Comparison of ENCODE assay signal across 19 cellular contexts in the genomic region with DNA sequence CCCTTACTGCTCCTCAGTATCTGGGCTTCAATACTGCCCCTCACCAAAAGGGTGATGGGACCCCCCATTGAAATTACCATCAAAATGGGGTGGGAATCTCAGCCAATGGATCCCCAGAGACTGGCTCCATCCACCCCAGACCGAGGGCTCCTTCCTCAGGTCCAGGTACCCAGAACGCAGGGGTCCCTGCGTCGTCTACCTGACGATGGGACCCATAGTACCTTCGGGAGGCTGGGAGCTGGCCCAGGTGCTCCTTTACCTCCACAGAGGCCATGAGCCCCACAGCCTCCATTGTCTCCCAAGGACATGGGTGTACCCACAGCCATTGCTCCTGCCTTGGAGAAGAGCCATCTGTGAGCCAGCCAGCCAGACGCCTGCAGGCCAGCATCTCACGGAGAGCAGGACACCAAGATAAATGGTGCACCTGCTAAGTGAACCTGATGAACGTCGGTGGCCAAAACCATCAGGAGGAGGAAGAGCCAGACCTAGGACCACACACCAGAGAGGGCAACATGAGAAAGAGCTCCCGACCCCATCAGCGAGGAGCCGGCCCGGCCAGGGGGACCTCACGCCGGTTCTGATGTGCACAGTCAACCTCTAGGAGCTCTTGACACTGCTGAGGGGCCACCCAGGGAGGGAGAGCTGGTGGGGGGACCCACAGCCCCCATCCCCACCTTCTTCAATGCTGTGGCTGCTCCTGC.
DNase-seq lines count a peak whose midpoint lies in the region; ATAC-seq and TF ChIP-seq lines count a peak whose summit lies in the region.
"Had no signal": no experiment of that assay in that cellular context is flagged by ENCODE, and none has a peak within 500 bp of the region (broad histone marks: within the 10 kb centered on the region; RNA-seq: fewer than 3 reads in every experiment).

No MANE protein-coding gene starts in this region.

- no peaks in the 10 kb centered on the region for H3K4me1 ChIP-seq in right atrium auricular region
- H3K4me1 ChIP-seq: BLaER1 treated with 17β-estradiol and CSF1 and Interleukin-3, amounts not matched to agents 10 nM and 100 nM; SJSA1 had no signal

- H3K27me3 ChIP-seq in right atrium auricular region: no peaks in the 10 kb centered on the region
- H3K27me3 ChIP-seq: BLaER1 treated with 17β-estradiol and CSF1 and Interleukin-3, amounts not matched to agents 10 nM and 100 nM had no signal

- TF ChIP-seq CTCF in right atrium auricular region (IDR thresholded peaks at IDR 0.05): no peak

- ATAC-seq in Right ventricle myocardium superior (ENCODE audit: poor library complexity) (no peak), left lobe of liver (no peak), GM18511 (IDR thresholded peaks at IDR 0.05; ENCODE audit: unreplicated experiment) (no peak)
- ATAC-seq: CD8-positive, alpha-beta T cell had no signal

- H3K4me3 ChIP-seq in right atrium auricular region: no peak overlapping the region
- H3K4me3 ChIP-seq: BLaER1 treated with 17β-estradiol and CSF1 and Interleukin-3, amounts not matched to agents 10 nM and 100 nM; PC-9; SJSA1 had no signal

- intact Hi-C loops in Right ventricle myocardium superior (cut with DNase I) (no loop called here), posterior vena cava (cut with DNase I) (no loop called here)

- H3K27ac ChIP-seq in right atrium auricular region: no peak overlapping the region
- H3K27ac ChIP-seq: BLaER1 treated with 17β-estradiol and CSF1 and Interleukin-3, amounts not matched to agents 10 nM and 100 nM; PC-9; SJSA1 had no signal

- DNase-seq in right atrium auricular region (ENCODE audit: low spot score) (peak; percentile 47), Right ventricle myocardium superior (no peak), left lobe of liver (ENCODE audit: low spot score) (peak; percentile 37), posterior vena cava (ENCODE audit: low spot score) (peak; percentile 68), NCI-H146 treated with DMSO at 0.1 percent for 48 hours (lab: John Stamatoyannopoulos, UW; ENCODE audit: unreplicated experiment) (no peak)
- no peak for DNase-seq in activated T-cell treated with anti-CD3 and anti-CD28 coated beads, Interleukin-2, amount 50 U/mL, for 1 hour
- DNase-seq: Calu3, DMS53, EL, HFFc6, KG1, NCI-H187, NCI-H2107, NCI-H510A treated with DMSO at 0.1 percent for 48 hours, PC-9 had no signal

- no peaks in the 10 kb centered on the region for H3K36me3 ChIP-seq in right atrium auricular region
- H3K36me3 ChIP-seq: BLaER1 treated with 17β-estradiol and CSF1 and Interleukin-3, amounts not matched to agents 10 nM and 100 nM; SJSA1 had no signal

- no peaks in the 10 kb centered on the region for H3K9me3 ChIP-seq in right atrium auricular region
- H3K9me3 ChIP-seq: BLaER1 treated with 17β-estradiol and CSF1 and Interleukin-3, amounts not matched to agents 10 nM and 100 nM had no signal

Comparison
In these comparisons a context has a peak if more than half of its experiments do, and no peak if none do; other contexts are left out.
1. DNase-seq: peak in right atrium auricular region (single experiment), left lobe of liver (single experiment) and posterior vena cava (single experiment); none in Right ventricle myocardium superior (single experiment), activated T-cell treated with anti-CD3 and anti-CD28 coated beads, Interleukin-2, amount 50 U/mL, for 1 hour (single experiment) and NCI-H146 treated with DMSO at 0.1 percent for 48 hours (single experiment).